ENCODE assay signal across 32 cellular contexts in genomic region chr5:77046416-77047073, GRCh38.
"Had no signal": no experiment of that assay in that cellular context is flagged by ENCODE, and none has a peak within 500 bp of the region (broad histone marks: within the 10 kb centered on the region; RNA-seq: fewer than 3 reads in every experiment).

No MANE protein-coding gene starts in this region.

- H3K4me3 ChIP-seq: esophagus muscularis mucosa, heart left ventricle, skin epidermis, suprapubic skin, tibial artery, upper lobe of right lung had no signal

- FAIRE-seq: bronchial epithelial cell, colon, kidney, TTC549 had no signal

- H3K4me3 Mint-ChIP-seq: activated CD4-positive, alpha-beta memory T cell treated with anti-CD3 and anti-CD28 coated beads for 36 hours; activated naive CD4-positive, alpha-beta T cell treated with anti-CD3 and anti-CD28 coated beads, Interleukin-2, amount 50 U/mL, for 24 hours; activated T-helper 1 cell treated with anti-CD3 and anti-CD28 coated beads, Interleukin-12 subunit alpha, Interleukin-12 subunit beta, Interleukin-2, Interleukin-4 antibody, amounts not matched to agents 30 ng/mL and 10 ng/mL and 1 ng/mL, durations not matched to agents 14 hours and 24 hours and 36 hours; immature natural killer cell; nephron; stimulated activated memory B cell treated with anti-CD40 and anti-IgM and Interleukin-4, amounts not matched to agents 10 μg/mL and 1 μg/mL and 100 μg/mL, for 72 hours; T-helper 1 cell treated with Interleukin-12 subunit alpha and Interleukin-12 subunit beta and Interleukin-4 antibody, amounts not matched to agents 30 μg/mL and 1 μg/mL, for 36 hours had no signal

- H3K27ac Mint-ChIP-seq: activated CD4-positive, alpha-beta memory T cell treated with anti-CD3 and anti-CD28 coated beads for 36 hours; activated T-helper 1 cell treated with anti-CD3 and anti-CD28 coated beads, Interleukin-12 subunit alpha, Interleukin-12 subunit beta, Interleukin-2, Interleukin-4 antibody, amounts not matched to agents 30 ng/mL and 10 ng/mL and 1 ng/mL, durations not matched to agents 14 hours and 24 hours and 36 hours; nephron; stimulated activated memory B cell treated with anti-CD40 and anti-IgM and Interleukin-4, amounts not matched to agents 10 μg/mL and 1 μg/mL and 100 μg/mL, for 72 hours; T-helper 1 cell treated with Interleukin-12 subunit alpha and Interleukin-12 subunit beta and Interleukin-4 antibody, amounts not matched to agents 30 μg/mL and 1 μg/mL, for 36 hours had no signal

- H3K27me3 ChIP-seq: esophagus muscularis mucosa, foreskin keratinocyte, heart left ventricle, neutrophil, suprapubic skin, tibial artery, upper lobe of right lung had no signal

- H3K27me3 Mint-ChIP-seq: activated CD4-positive, alpha-beta memory T cell treated with anti-CD3 and anti-CD28 coated beads for 36 hours; activated naive CD4-positive, alpha-beta T cell treated with anti-CD3 and anti-CD28 coated beads, Interleukin-2, amount 50 U/mL, for 24 hours; stimulated activated memory B cell treated with anti-CD40 and anti-IgM and Interleukin-4, amounts not matched to agents 10 μg/mL and 1 μg/mL and 100 μg/mL, for 72 hours had no signal

- H3K27ac ChIP-seq: esophagus muscularis mucosa, foreskin keratinocyte, heart left ventricle, neutrophil, skin epidermis, suprapubic skin, tibial artery, upper lobe of right lung, VCaP had no signal

- H3K9me3 Mint-ChIP-seq: activated CD4-positive, alpha-beta memory T cell treated with anti-CD3 and anti-CD28 coated beads for 36 hours; activated naive CD4-positive, alpha-beta T cell treated with anti-CD3 and anti-CD28 coated beads, Interleukin-2, amount 50 U/mL, for 24 hours; activated T-helper 1 cell treated with anti-CD3 and anti-CD28 coated beads, Interleukin-12 subunit alpha, Interleukin-12 subunit beta, Interleukin-2, Interleukin-4 antibody, amounts not matched to agents 30 ng/mL and 10 ng/mL and 1 ng/mL, durations not matched to agents 14 hours and 24 hours and 36 hours; immature natural killer cell; nephron; stimulated activated memory B cell treated with anti-CD40 and anti-IgM and Interleukin-4, amounts not matched to agents 10 μg/mL and 1 μg/mL and 100 μg/mL, for 72 hours; T-helper 1 cell treated with Interleukin-12 subunit alpha and Interleukin-12 subunit beta and Interleukin-4 antibody, amounts not matched to agents 30 μg/mL and 1 μg/mL, for 36 hours had no signal

- H3K9me3 ChIP-seq: esophagus muscularis mucosa, heart left ventricle, neutrophil, suprapubic skin, tibial artery, upper lobe of right lung had no signal

- H3K4me1 ChIP-seq: esophagus muscularis mucosa, foreskin keratinocyte, heart left ventricle, suprapubic skin, tibial artery, upper lobe of right lung had no signal

- H3K4me1 Mint-ChIP-seq: nephron; stimulated activated memory B cell treated with anti-CD40 and anti-IgM and Interleukin-4, amounts not matched to agents 10 μg/mL and 1 μg/mL and 100 μg/mL, for 72 hours had no signal

- DNase-seq: activated CD4-positive, alpha-beta memory T cell treated with anti-CD3 and anti-CD28 coated beads for 36 hours; activated CD4-positive, alpha-beta T cell treated with anti-CD3 and anti-CD28 coated beads for 48 hours; activated gamma-delta T cell treated with Interleukin-2 at 50 U/mL for 16 hours; anterior cingulate cortex; dermis blood vessel endothelial cell; effector CD4-positive, alpha-beta T cell; foreskin keratinocyte; heart left ventricle; hypothalamus; immature natural killer cell; kidney; left colon; mammary epithelial cell; stimulated activated CD4-positive, alpha-beta T cell treated with anti-CD3 and anti-CD28 coated beads, Interleukin-12 subunit alpha, Interleukin-12 subunit beta, amount 100 ng/mL, for 4 hours; stimulated activated CD4-positive, alpha-beta T cell treated with anti-CD3 and anti-CD28 coated beads, Interleukin-4, amount 100 ng/mL, for 24 hours; T-helper 9 cell; tibial artery; upper lobe of right lung had no signal

- ATAC-seq: foreskin keratinocyte; heart left ventricle; left colon; sciatic nerve; stimulated activated memory B cell treated with anti-CD40 and anti-IgM and Interleukin-4, amounts not matched to agents 10 μg/mL and 1 μg/mL and 100 μg/mL, for 72 hours; upper lobe of right lung had no signal
